Comparison of ENCODE assay signal across 11 cellular contexts in the genomic region with DNA sequence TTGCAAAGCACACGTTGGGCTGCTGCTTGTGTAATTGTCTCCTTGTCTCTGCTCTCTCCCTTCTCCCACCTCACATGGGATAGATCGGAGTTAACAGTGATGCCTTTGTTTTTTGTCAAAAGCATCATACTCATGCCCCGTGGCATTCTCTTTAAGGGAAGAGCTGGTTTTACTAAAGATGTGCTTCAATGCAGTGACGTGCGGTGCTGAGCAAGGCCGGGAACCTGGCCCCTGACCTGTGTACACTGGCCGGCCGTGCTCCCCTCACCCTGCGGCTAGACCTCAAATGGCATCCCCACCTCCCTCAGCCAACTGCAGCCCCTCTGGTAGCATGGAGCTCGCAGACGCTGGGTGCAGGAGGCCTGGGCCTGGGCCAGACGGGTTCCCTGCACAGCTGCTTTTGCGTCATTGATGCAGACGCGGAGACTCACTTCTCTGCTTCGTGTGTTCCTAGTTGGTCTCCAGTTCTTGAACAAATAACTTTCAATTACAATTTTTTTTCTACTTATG. TPM values are rescaled to one million over a fixed set of nuclear protein-coding genes. Genes with fewer than 3 reads are reported as not detected.
A peak's percentile ranks its signal among the peaks of the same experiment; 100 is the strongest.
DNase-seq lines count a peak whose midpoint lies in the region; ATAC-seq, FAIRE-seq and TF ChIP-seq lines count a peak whose summit lies in the region.
"Had no signal": no experiment of that assay in that cellular context is flagged by ENCODE, and none has a peak within 500 bp of the region (broad histone marks: within the 10 kb centered on the region; RNA-seq: fewer than 3 reads in every experiment).

No MANE protein-coding gene starts in this region.

- in situ Hi-C loops in K562 (cut with MboI) = no loop called here

- no peak for FAIRE-seq in K562 (lab: Jason Lieb, UNC)

- H3K9ac ChIP-seq in K562 (ENCODE audit: insufficient read depth in 1 of 2, low read depth in 2 of 2, low read length in 2 of 2) = peak overlapping the region; percentile 95 to 96

- CTCF ChIA-PET in activated naive CD4-positive, alpha-beta T cell treated with anti-CD3 and anti-CD28 coated beads, Interleukin-2, amount 10 ng/mL, durations not matched to agents 7 days and 5 days (lab: Charles Lee) = interaction anchor here (1.0 to 1.1 kb wide), 2 partner anchors 20 to 53 kb away, joined by 3 to 4 read pairs; no protein-coding TSS in a partner anchor
- CTCF ChIA-PET in K562 (lab: Yijun Ruan, JAX; ENCODE audit: low intra/inter-chr PET ratio) = interaction anchor here (0.5 kb wide), 1 partner anchor 32 kb away, joined by 5 read pairs; no protein-coding TSS in a partner anchor

- TF ChIP-seq RAD21 in K562 (CRISPR knock-in tag; conservative IDR thresholded peaks at IDR 0.05 in 1 of 2, IDR thresholded peaks at IDR 0.05 in 1 of 2) = no peak

- H3K27ac Mint-ChIP-seq in activated naive CD4-positive, alpha-beta T cell treated with anti-CD3 and anti-CD28 coated beads, Interleukin-2, amount 10 ng/mL, durations not matched to agents 7 days and 5 days = peak overlapping the region; percentile 74
- H3K27ac Mint-ChIP-seq: activated naive CD4-positive, alpha-beta T cell treated with anti-CD3 and anti-CD28 coated beads, Interleukin-2, amount 50 U/mL, for 24 hours had no signal

- H3K36me3 Mint-ChIP-seq in activated naive CD4-positive, alpha-beta T cell treated with anti-CD3 and anti-CD28 coated beads, Interleukin-2, amount 10 ng/mL, durations not matched to agents 7 days and 5 days = peaks cover 25% of the 10 kb centered on the region

- BruUV-seq in K562 (replicated peaks; lab: Mats Ljungman, UMichigan) = no TSS peak

- H2AFZ ChIP-seq in K562 (ENCODE audit: low read depth, low read length) = no peak overlapping the region

- ATAC-seq in K562 (peak; percentile 12), right lobe of liver (peak in 3 of 4 donors; percentile 9 to 30 (median 20)), SK-N-SH treated with all-trans-retinoic acid at 6 μM for 48 hours (no peak; the same call in 2 of the 3 replicates)
- ATAC-seq: effector memory CD8-positive, alpha-beta T cell had no signal

- 56% methylated on average over 16 of the region's 16 CpGs for WGBS in K562 (ENCODE audit: insufficient coverage, low coverage, missing lambda C conversion rate)
- WGBS in right lobe of liver (ENCODE audit: insufficient coverage, low coverage, low lambda C conversion rate, missing lambda C conversion rate) = 37% methylated on average over 12 of the region's 16 CpGs
- 71% methylated on average over 16 of the region's 16 CpGs for WGBS in thyroid gland, 2 donors
- WGBS in suprapubic skin = 74% methylated on average over 14 of the region's 16 CpGs

- 0 out of 2 replicates have a peak, but pooled peaks cover 3% of the 10 kb centered on the region for H4K20me1 ChIP-seq in K562 (replicated peaks; ENCODE audit: control insufficient read depth, insufficient read depth, low read length)

- H3K27me3 ChIP-seq in K562 (ENCODE audit: control insufficient read depth in 2 of 2, insufficient read depth in 2 of 2, low read length in 2 of 2) (no peaks in the 10 kb centered on the region), right lobe of liver (no peaks in the 10 kb centered on the region), thyroid gland (no peaks in the 10 kb centered on the region), suprapubic skin (no peaks in the 10 kb centered on the region)

- peaks cover 42 to 53% of the 10 kb centered on the region in 2 experiments for H3K4me1 ChIP-seq in K562 (replicated peaks in 1 of 2; ENCODE audit: control insufficient read depth in 2 of 2, insufficient read depth in 2 of 2, low read length in 2 of 2)
- H3K4me1 ChIP-seq in right lobe of liver = peaks cover 0 to 8% (median 2%) of the 10 kb centered on the region in 4 donors
- H3K4me1 ChIP-seq in thyroid gland = peaks cover 36 to 44% of the 10 kb centered on the region in 2 donors
- H3K4me1 ChIP-seq in suprapubic skin = peaks cover 32% of the 10 kb centered on the region

- TF ChIP-seq EP300 in K562 (IDR thresholded peaks at IDR 0.05; ENCODE audit: low read length) (no peak), suprapubic skin (IDR thresholded peaks at IDR 0.05) (no peak)

- TF ChIP-seq CTCF in K562 (IDR thresholded peaks at IDR 0.05 in 2 of 3, conservative IDR thresholded peaks at IDR 0.05 in 1 of 3; ENCODE audit: insufficient read depth in 2 of 3, low read depth in 1 of 3, low read length in 3 of 3) (no peak), right lobe of liver (IDR thresholded peaks at IDR 0.05) (no peak), thyroid gland (IDR thresholded peaks at IDR 0.05) (no peak), suprapubic skin (IDR thresholded peaks at IDR 0.05) (no peak)

- no peak overlapping the region for H3K4me3 Mint-ChIP-seq in activated naive CD4-positive, alpha-beta T cell treated with anti-CD3 and anti-CD28 coated beads, Interleukin-2, amount 10 ng/mL, durations not matched to agents 7 days and 5 days
- H3K4me3 Mint-ChIP-seq: activated naive CD4-positive, alpha-beta T cell treated with anti-CD3 and anti-CD28 coated beads, Interleukin-2, amount 50 U/mL, for 24 hours had no signal

- peaks cover 91% of the 10 kb centered on the region for H3K79me2 ChIP-seq in K562 (ENCODE audit: control insufficient read depth, insufficient read depth, low read length)

- no peaks in the 10 kb centered on the region for H3K27me3 Mint-ChIP-seq in activated naive CD4-positive, alpha-beta T cell treated with anti-CD3 and anti-CD28 coated beads, Interleukin-2, amount 10 ng/mL, durations not matched to agents 7 days and 5 days
- H3K27me3 Mint-ChIP-seq: activated naive CD4-positive, alpha-beta T cell treated with anti-CD3 and anti-CD28 coated beads, Interleukin-2, amount 50 U/mL, for 24 hours; effector memory CD8-positive, alpha-beta T cell had no signal

- POLR2A ChIA-PET in K562 (lab: Yijun Ruan, JAX) = interaction anchor here (0.8 to 2.8 kb wide), 8 partner anchors 8 to 56 kb away, joined by 3 to 28 read pairs (median 4); no protein-coding TSS in a partner anchor

- H3K4me1 Mint-ChIP-seq in activated naive CD4-positive, alpha-beta T cell treated with anti-CD3 and anti-CD28 coated beads, Interleukin-2, amount 10 ng/mL, durations not matched to agents 7 days and 5 days = peaks cover 61% of the 10 kb centered on the region

- no peaks in the 10 kb centered on the region for H3K9me1 ChIP-seq in K562 (ENCODE audit: control insufficient read depth, insufficient read depth, low read length)

- H3K4me3 ChIP-seq in K562 = peak overlapping the region; percentile 35
- no peak overlapping the region for H3K4me3 ChIP-seq in right lobe of liver
- no peak overlapping the region for H3K4me3 ChIP-seq in thyroid gland (replicated peaks in 1 of 3)
- H3K4me3 ChIP-seq in suprapubic skin = no peak overlapping the region
- H3K4me3 ChIP-seq: mucosa of descending colon had no signal

- H3K4me2 ChIP-seq in K562 (ENCODE audit: insufficient read depth, low read length) = peak overlapping the region; percentile 90

- intact Hi-C loops in K562 (cut with micrococcal nuclease) = loop anchor here (1.0 kb wide), 1 partner anchor 19 kb away; no protein-coding TSS in a partner anchor
- intact Hi-C loops in right lobe of liver (cut with DNase I) = loop anchor here in 1 of 2 donors (10.0 kb wide), 1 partner anchor 70 kb away; no protein-coding TSS in a partner anchor
- intact Hi-C loops in thyroid gland (cut with DNase I) = no loop called here

- no peaks in the 10 kb centered on the region for H3K9me3 ChIP-seq in K562 (replicated peaks; ENCODE audit: control insufficient read depth, insufficient read depth, low read depth, low read length)
- no peaks in the 10 kb centered on the region for H3K9me3 ChIP-seq in right lobe of liver
- no peaks in the 10 kb centered on the region for H3K9me3 ChIP-seq in thyroid gland
- no peaks in the 10 kb centered on the region for H3K9me3 ChIP-seq in suprapubic skin
- H3K9me3 ChIP-seq: mucosa of descending colon had no signal

- TF ChIP-seq POLR2A in K562 (conservative IDR thresholded peaks at IDR 0.05) (no peak), right lobe of liver (IDR thresholded peaks at IDR 0.05) (no peak), thyroid gland (IDR thresholded peaks at IDR 0.05) (no peak), suprapubic skin (IDR thresholded peaks at IDR 0.05) (no peak)

- no peak for DNase-seq in activated naive CD4-positive, alpha-beta T cell treated with anti-CD3 and anti-CD28 coated beads, Interleukin-2, amount 10 ng/mL, durations not matched to agents 7 days and 5 days
- DNase-seq in activated naive CD4-positive, alpha-beta T cell treated with Interleukin-2 at 50 U/mL for 16 hours = no peak
- DNase-seq in K562 (ENCODE audit: extremely low read depth in 1 of 4, low spot score in 3 of 4) (peak in 1 of 4 experiments; percentile 36), right lobe of liver (no peak), thyroid gland (peak; percentile 46 to 58), suprapubic skin (ENCODE audit: low spot score in 2 of 2) (no peak)
- no peak for DNase-seq in effector CD4-positive, alpha-beta T cell
- DNase-seq: effector memory CD8-positive, alpha-beta T cell had no signal

- H3K36me3 ChIP-seq in K562 (ENCODE audit: control insufficient read depth, insufficient read depth, low read length) (peaks cover 56% of the 10 kb centered on the region), right lobe of liver (no peaks in the 10 kb centered on the region), thyroid gland (no peaks in the 10 kb centered on the region), suprapubic skin (no peaks in the 10 kb centered on the region)

- peak overlapping the region; percentile 98 for H3K27ac ChIP-seq in K562 (ENCODE audit: extremely low read depth, low read depth, low read length)
- H3K27ac ChIP-seq in right lobe of liver = no peak overlapping the region
- peak overlapping the region; percentile 48 to 86 (median 65) for H3K27ac ChIP-seq in thyroid gland
- H3K27ac ChIP-seq in suprapubic skin = no peak overlapping the region

- H3K9me3 Mint-ChIP-seq in activated naive CD4-positive, alpha-beta T cell treated with anti-CD3 and anti-CD28 coated beads, Interleukin-2, amount 10 ng/mL, durations not matched to agents 7 days and 5 days = no peaks in the 10 kb centered on the region
- H3K9me3 Mint-ChIP-seq: activated naive CD4-positive, alpha-beta T cell treated with anti-CD3 and anti-CD28 coated beads, Interleukin-2, amount 50 U/mL, for 24 hours; effector memory CD8-positive, alpha-beta T cell had no signal

RNA-seq across cellular contexts. Expression of gene AGPAT3, which starts 19.9 kb away (rescaled TPM):
- total RNA-seq in K562 (2011; cell fraction: chromatin; rRNA removed; ENCODE audit: low replicate concordance) = 91.3 and 152 TPM in 2 replicates
- 92.9 and 103 TPM in 2 replicates for total RNA-seq in K562 (2011; cell fraction: nucleolus; rRNA removed)
- 104 and 106 TPM in 2 replicates for total RNA-seq in K562 (2011; cell fraction: nucleoplasm; rRNA removed)
- total RNA-seq in K562 (2014; rRNA removed) = 41.3 and 50.4 TPM in 2 replicates
- total RNA-seq in K562 (2014; rRNA removed; fragmentation: Illumina TruSeq; extraction: Trizol) = 27.3 and 28.6 TPM in 2 replicates
- 33.7 and 35.7 TPM in 2 replicates for total RNA-seq in K562 (2015; rRNA removed; fragmentation: Illumina TruSeq; extraction: Trizol)
- total RNA-seq in K562 (2021) = 88.4 and 90.1 TPM in 2 replicates
- polyA plus RNA-seq in K562 (2011; rRNA removed) = 48.3 and 63.4 TPM in 2 replicates
- polyA plus RNA-seq in K562 (2011; cell fraction: cytosol; rRNA removed) = 66.5 and 76.4 TPM in 2 replicates
- 70.1 and 87.0 TPM in 2 replicates for polyA plus RNA-seq in K562 (2011; cell fraction: nucleus; rRNA removed)
- 42.6 and 65.7 TPM in 2 replicates for polyA plus RNA-seq in K562 (2012)
- 33.2 and 48.4 TPM in 2 replicates for polyA plus RNA-seq in K562 (2014; fragmentation: Illumina TruSeq; extraction: Trizol)
- polyA plus RNA-seq in K562 (2014; fragmentation: Nextera tagmentation; extraction: Ambion mirVana) = 1 to 10 TPM; 1.5 TPM
- 46.6 and 50.1 TPM in 2 replicates for polyA plus RNA-seq in K562 (2014; rRNA removed)
- 40.0 and 57.0 TPM in 2 replicates for polyA minus RNA-seq in K562 (2011; rRNA and poly(A)+ RNA removed)
- polyA minus RNA-seq in K562 (2011; cell fraction: cytosol; rRNA and poly(A)+ RNA removed) = 48.7 and 66.4 TPM in 2 replicates
- polyA minus RNA-seq in K562 (2011; cell fraction: nucleus; rRNA and poly(A)+ RNA removed) = 26.1 and 32.4 TPM in 2 replicates
- total RNA-seq in right lobe of liver = 100 to 1,000 TPM in 2 of 6 experiments, 10 to 100 TPM in 4; 56.9 to 111 (median 95.3) TPM
- 10 to 100 TPM; 40.6 to 80.5 (median 65.3) TPM for total RNA-seq in thyroid gland
- 10 to 100 TPM; 61.0 to 77.9 (median 69.4) TPM for total RNA-seq in suprapubic skin

Comparison
In these comparisons a context has a peak if more than half of its experiments do, and no peak if none do; other contexts are left out.
1. DNase-seq: peak in thyroid gland (2 of 2); none in activated naive CD4-positive, alpha-beta T cell treated with anti-CD3 and anti-CD28 coated beads, Interleukin-2, amount 10 ng/mL, durations not matched to agents 7 days and 5 days (single experiment), activated naive CD4-positive, alpha-beta T cell treated with Interleukin-2 at 50 U/mL for 16 hours (single experiment), right lobe of liver (0 of 3), effector CD4-positive, alpha-beta T cell (single experiment) and suprapubic skin (0 of 2).
2. H3K27ac ChIP-seq: peak in K562 (single experiment) and thyroid gland (3 of 3); none in right lobe of liver (0 of 3) and suprapubic skin (single experiment).